In the genomic region with DNA sequence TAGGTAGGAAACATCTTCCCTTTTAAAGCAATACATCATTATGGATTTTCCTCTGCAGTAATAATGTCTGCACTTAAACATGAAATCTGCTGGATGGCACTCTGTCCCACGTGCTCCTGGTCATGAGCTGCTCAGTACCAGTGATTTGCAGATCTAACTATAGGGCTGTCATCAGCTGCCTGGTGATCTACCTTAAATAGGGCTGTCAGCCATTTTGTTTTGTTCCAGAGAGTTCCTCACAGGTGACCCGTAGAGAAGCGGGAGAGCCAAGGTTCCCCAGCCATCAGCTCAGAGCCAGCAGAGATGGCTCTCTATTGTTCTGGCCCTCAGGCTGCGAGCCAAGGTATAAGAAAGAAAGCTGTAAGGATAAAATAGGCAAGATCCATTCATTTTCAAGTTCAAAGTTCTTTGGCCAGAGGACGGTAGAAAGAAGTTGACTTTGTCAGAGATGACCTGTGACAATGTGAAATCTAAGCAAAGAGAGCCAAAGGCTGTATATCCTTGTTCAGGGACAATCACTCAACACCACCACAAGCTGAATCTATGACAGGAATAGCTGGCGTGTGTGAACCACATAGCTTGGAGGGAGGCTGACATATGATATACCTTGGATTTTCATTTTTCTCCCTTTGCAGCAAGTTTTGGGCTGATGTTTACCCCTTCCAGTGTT, we compare ENCODE assay signal across 20 cellular contexts.
"Had no signal": no experiment of that assay in that cellular context is flagged by ENCODE, and none has a peak within 500 bp of the region (broad histone marks: within the 10 kb centered on the region; RNA-seq: fewer than 3 reads in every experiment).

No MANE protein-coding gene starts in this region.

- H3K4me3 ChIP-seq: MG63 had no signal

- H3K36me3 ChIP-seq: MG63 had no signal

- DNase-seq: IMR-90, Karpas-422, KG1, MG63, NCI-H1092, NCI-H1105 treated with DMSO at 0.1 percent for 48 hours, NCI-H1417 treated with DMSO at 0.1 percent for 48 hours, NCI-H146, NCI-H1694 treated with DMSO at 0.1 percent for 48 hours, NCI-H1930, NCI-H2081, NCI-H2107, NCI-H2227 treated with DMSO at 0.1 percent for 48 hours, NCI-H526 treated with DMSO at 0.1 percent for 48 hours, NCI-H748 treated with DMSO at 0.1 percent for 48 hours, RPMI8226, SHP77 had no signal

- ATAC-seq: HepG2, SK-N-SH treated with all-trans-retinoic acid at 6 μM for 48 hours had no signal

- FAIRE-seq: HepG2, RCC 7860 had no signal

- H3K9me3 ChIP-seq: MG63 had no signal

- H3K27me3 ChIP-seq: MG63 had no signal
